In genomic region chr6:31658158-31658688, GRCh38 we compare ENCODE assay signal across 3 cellular contexts.
TF ChIP-seq lines count a peak whose summit lies in the region.

No MANE protein-coding gene starts in this region.

TF ChIP-seq in HEK293, 187 proteins besides CTCF, POLR2A, EP300 and RAD21:
- no peak for TF ChIP-seq BCL6B (tag by site-specific recombination; IDR thresholded peaks at IDR 0.05)
- TF ChIP-seq SCRT1 (tag by site-specific recombination; IDR thresholded peaks at IDR 0.05; ENCODE audit: borderline replicate concordance), result no peak
- no peak for TF ChIP-seq KLF8 (tag by site-specific recombination; IDR thresholded peaks at IDR 0.05)
- TF ChIP-seq ZNF280D (tag by site-specific recombination; IDR thresholded peaks at IDR 0.05), result no peak
- no peak for TF ChIP-seq KLF9 (tag by site-specific recombination; IDR thresholded peaks at IDR 0.05; ENCODE audit: low read depth)
- TF ChIP-seq ZNF37A (tag by site-specific recombination; IDR thresholded peaks at IDR 0.05), result no peak
- no peak for TF ChIP-seq ZNF174 (tag by site-specific recombination; IDR thresholded peaks at IDR 0.05)

TF ChIP-seq in K562, 482 proteins besides CTCF, POLR2A, EP300 and RAD21 (continues in another document):
- TF ChIP-seq ETS2 (tag; IDR thresholded peaks at IDR 0.05; ENCODE audit: borderline replicate concordance, poor library complexity, severe bottlenecking), result no peak
- peak; percentile 79 for TF ChIP-seq MAFG (tag; conservative IDR thresholded peaks at IDR 0.05)
- no peak for TF ChIP-seq BRF2 (IDR thresholded peaks at IDR 0.05; ENCODE audit: borderline replicate concordance, insufficient read depth, insufficient read length)
- no peak for TF ChIP-seq ZFP1 (CRISPR knock-in tag; IDR thresholded peaks at IDR 0.05)
- no peak for TF ChIP-seq CXXC5 (CRISPR knock-in tag; IDR thresholded peaks at IDR 0.05)
- TF ChIP-seq ZNF316 (IDR thresholded peaks at IDR 0.05), result peak; percentile 95
- TF ChIP-seq NR2C1 (IDR thresholded peaks at IDR 0.05), result no peak
- no peak for TF ChIP-seq NR2C1 (tag; IDR thresholded peaks at IDR 0.05)
- no peak for TF ChIP-seq FOXJ2 (tag; IDR thresholded peaks at IDR 0.05)
- TF ChIP-seq ETV6 (IDR thresholded peaks at IDR 0.05; ENCODE audit: borderline replicate concordance in 1 of 2, low read depth in 2 of 2, low read length in 1 of 2), result no peak
- 0 out of 2 replicates have a peak, but pooled peaks have one; percentile 60 for TF ChIP-seq ETV6 (CRISPR knock-in tag; IDR thresholded peaks at IDR 0.05; ENCODE audit: borderline replicate concordance)
- TF ChIP-seq SIN3A (IDR thresholded peaks at IDR 0.05; ENCODE audit: borderline replicate concordance in 2 of 2, control insufficient read depth in 1 of 2, low read depth in 2 of 2, low read length in 2 of 2), result peak in 1 of 2 experiments; percentile 52; a peak in 1 of 4 replicates
- TF ChIP-seq ZNF511 (CRISPR knock-in tag; IDR thresholded peaks at IDR 0.05), result no peak
- TF ChIP-seq ZNF655 (CRISPR knock-in tag; IDR thresholded peaks at IDR 0.05), result no peak
- TF ChIP-seq ZFP91 (CRISPR knock-in tag; IDR thresholded peaks at IDR 0.05), result no peak; the same call in 1 of the 2 replicates
- TF ChIP-seq ZNF24 (IDR thresholded peaks at IDR 0.05), result no peak
- TF ChIP-seq GTF2F1 (IDR thresholded peaks at IDR 0.05; ENCODE audit: low read depth, low read length), result 0 out of 2 replicates have a peak, but pooled peaks have one; percentile 65
- TF ChIP-seq JUNB (CRISPR knock-in tag; conservative IDR thresholded peaks at IDR 0.05), result no peak
- no peak for TF ChIP-seq SP2 (IDR thresholded peaks at IDR 0.05; ENCODE audit: extremely low read depth, low read depth, low read length, poor library complexity, severe bottlenecking)
- TF ChIP-seq ZNF785 (CRISPR knock-in tag; IDR thresholded peaks at IDR 0.05), result no peak
- peak; percentile 37 for TF ChIP-seq CHD1 (IDR thresholded peaks at IDR 0.05; ENCODE audit: low read length)
- TF ChIP-seq DNMT1 (IDR thresholded peaks at IDR 0.05), result no peak
- no peak for TF ChIP-seq BDP1 (IDR thresholded peaks at IDR 0.05; ENCODE audit: insufficient read depth, insufficient read length)
- TF ChIP-seq NBN (IDR thresholded peaks at IDR 0.05; ENCODE audit: low read depth), result no peak
- no peak for TF ChIP-seq ARID3B (CRISPR knock-in tag; IDR thresholded peaks at IDR 0.05; ENCODE audit: borderline replicate concordance)
- peak; percentile 38 for TF ChIP-seq WHSC1 (IDR thresholded peaks at IDR 0.05; ENCODE audit: low read length)
- TF ChIP-seq CSDE1 (IDR thresholded peaks at IDR 0.05), result no peak
- no peak for TF ChIP-seq ZNF41 (CRISPR knock-in tag; conservative IDR thresholded peaks at IDR 0.05)
- no peak for TF ChIP-seq GTF2E2 (tag; IDR thresholded peaks at IDR 0.05)
- no peak for TF ChIP-seq ZBTB8A (IDR thresholded peaks at IDR 0.05; ENCODE audit: partially characterized antibody)
- TF ChIP-seq POLR2G (IDR thresholded peaks at IDR 0.05; ENCODE audit: low read depth, low read length), result no peak

TF ChIP-seq in neural cell, 6 proteins besides CTCF, POLR2A, EP300 and RAD21:
- TF ChIP-seq EZH2 (IDR thresholded peaks at IDR 0.05; ENCODE audit: borderline replicate concordance, insufficient read depth, low read length, poor library complexity, severe bottlenecking), result no peak
- no peak for TF ChIP-seq SMC3 (conservative IDR thresholded peaks at IDR 0.05; ENCODE audit: poor library complexity)
- TF ChIP-seq TAF1 (IDR thresholded peaks at IDR 0.05; ENCODE audit: low read depth), result no peak
- no peak for TF ChIP-seq REST (IDR thresholded peaks at IDR 0.05; ENCODE audit: borderline replicate concordance)
